ENCODE assay signal across 9 cellular contexts in the genomic region with DNA sequence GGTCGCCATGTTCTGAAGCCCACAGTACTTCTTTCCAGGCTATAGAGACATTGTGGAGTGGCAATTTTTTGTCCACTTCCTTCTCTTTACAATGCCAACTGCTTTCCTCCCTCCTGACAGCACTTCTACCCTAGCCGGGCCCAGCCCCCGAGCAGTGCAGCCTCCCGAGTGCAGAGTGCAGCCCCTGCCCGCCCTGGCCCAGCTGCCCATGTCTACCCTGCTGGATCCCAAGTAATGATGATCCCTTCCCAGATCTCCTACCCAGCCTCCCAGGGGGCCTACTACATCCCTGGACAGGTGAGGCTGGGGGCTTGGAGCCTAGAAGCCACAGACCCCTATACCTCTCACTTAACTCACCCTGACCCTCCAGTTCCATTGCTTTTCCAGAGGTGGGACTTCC. TPM values are rescaled to one million over a fixed set of nuclear protein-coding genes. Genes with fewer than 3 reads are reported as not detected.
DNase-seq lines count a peak whose midpoint lies in the region; ATAC-seq and TF ChIP-seq lines count a peak whose summit lies in the region.
"Had no signal": no experiment of that assay in that cellular context is flagged by ENCODE, and none has a peak within 500 bp of the region (broad histone marks: within the 10 kb centered on the region; RNA-seq: fewer than 3 reads in every experiment).

No MANE protein-coding gene starts in this region.

- ATAC-seq in activated CD4-positive, alpha-beta T cell treated with anti-CD3 and anti-CD28 coated beads for 36 hours: no peak
- ATAC-seq in activated CD8-positive, alpha-beta T cell treated with anti-CD3 and anti-CD28 coated beads for 36 hours: no peak
- no peak for ATAC-seq in stimulated activated naive CD8-positive, alpha-beta T cell treated with anti-CD3 and anti-CD28 coated beads, Interleukin-15, amount 100 ng/mL, for 72 hours
- ATAC-seq in HG03457 (IDR thresholded peaks at IDR 0.05; ENCODE audit: unreplicated experiment): no peak

- peak overlapping the region; percentile 35 for H3K27ac Mint-ChIP-seq in activated CD4-positive, alpha-beta T cell treated with anti-CD3 and anti-CD28 coated beads for 36 hours
- peak overlapping the region; percentile 92 for H3K27ac Mint-ChIP-seq in activated CD8-positive, alpha-beta T cell treated with anti-CD3 and anti-CD28 coated beads for 36 hours
- H3K27ac Mint-ChIP-seq in stimulated activated naive CD8-positive, alpha-beta T cell treated with anti-CD3 and anti-CD28 coated beads, Interleukin-15, amount 100 ng/mL, for 72 hours: peak overlapping the region; percentile 24 to 86

- CTCF ChIA-PET in activated CD4-positive, alpha-beta T cell treated with anti-CD3 and anti-CD28 coated beads for 36 hours (lab: Charles Lee): no interaction called here
- CTCF ChIA-PET in activated CD8-positive, alpha-beta T cell treated with anti-CD3 and anti-CD28 coated beads for 36 hours (lab: Charles Lee): no interaction called here

- H3K4me1 Mint-ChIP-seq in activated CD4-positive, alpha-beta T cell treated with anti-CD3 and anti-CD28 coated beads for 36 hours: peaks cover 39% of the 10 kb centered on the region
- H3K4me1 Mint-ChIP-seq in activated CD8-positive, alpha-beta T cell treated with anti-CD3 and anti-CD28 coated beads for 36 hours (ENCODE audit: low read depth): peaks cover 36% of the 10 kb centered on the region
- H3K4me1 Mint-ChIP-seq in stimulated activated naive CD8-positive, alpha-beta T cell treated with anti-CD3 and anti-CD28 coated beads, Interleukin-15, amount 100 ng/mL, for 72 hours: peaks cover 51% of the 10 kb centered on the region

- no peak for TF ChIP-seq CTCF in activated CD8-positive, alpha-beta T cell treated with anti-CD3 and anti-CD28 coated beads for 36 hours (IDR thresholded peaks at IDR 0.05)
- TF ChIP-seq CTCF in foreskin fibroblast (IDR thresholded peaks at IDR 0.05; ENCODE audit: low read depth, low read length): no peak

- no peaks in the 10 kb centered on the region for H3K27me3 Mint-ChIP-seq in activated CD4-positive, alpha-beta T cell treated with anti-CD3 and anti-CD28 coated beads for 36 hours
- no peaks in the 10 kb centered on the region for H3K27me3 Mint-ChIP-seq in activated CD8-positive, alpha-beta T cell treated with anti-CD3 and anti-CD28 coated beads for 36 hours
- H3K27me3 Mint-ChIP-seq in stimulated activated naive CD8-positive, alpha-beta T cell treated with anti-CD3 and anti-CD28 coated beads, Interleukin-15, amount 100 ng/mL, for 72 hours: no peaks in the 10 kb centered on the region

- no peaks in the 10 kb centered on the region for H3K9me3 Mint-ChIP-seq in activated CD4-positive, alpha-beta T cell treated with anti-CD3 and anti-CD28 coated beads for 36 hours (ENCODE audit: low read depth)
- H3K9me3 Mint-ChIP-seq in activated CD8-positive, alpha-beta T cell treated with anti-CD3 and anti-CD28 coated beads for 36 hours: no peaks in the 10 kb centered on the region
- no peaks in the 10 kb centered on the region for H3K9me3 Mint-ChIP-seq in stimulated activated naive CD8-positive, alpha-beta T cell treated with anti-CD3 and anti-CD28 coated beads, Interleukin-15, amount 100 ng/mL, for 72 hours

- peak overlapping the region; percentile 84 for H3K4me3 Mint-ChIP-seq in activated CD4-positive, alpha-beta T cell treated with anti-CD3 and anti-CD28 coated beads for 36 hours
- H3K4me3 Mint-ChIP-seq in activated CD8-positive, alpha-beta T cell treated with anti-CD3 and anti-CD28 coated beads for 36 hours: peak overlapping the region; percentile 85
- peak overlapping the region; percentile 55 to 78 for H3K4me3 Mint-ChIP-seq in stimulated activated naive CD8-positive, alpha-beta T cell treated with anti-CD3 and anti-CD28 coated beads, Interleukin-15, amount 100 ng/mL, for 72 hours

- peaks cover 49% of the 10 kb centered on the region for H3K36me3 Mint-ChIP-seq in activated CD4-positive, alpha-beta T cell treated with anti-CD3 and anti-CD28 coated beads for 36 hours (ENCODE audit: low read depth)
- peaks cover 51% of the 10 kb centered on the region for H3K36me3 Mint-ChIP-seq in activated CD8-positive, alpha-beta T cell treated with anti-CD3 and anti-CD28 coated beads for 36 hours (ENCODE audit: low read depth)

- peak overlapping the region; percentile 70 to 98 for H3K4me3 ChIP-seq in foreskin fibroblast (ENCODE audit: low read depth in 1 of 2, low read length in 2 of 2)

- POLR2A ChIA-PET in activated CD4-positive, alpha-beta T cell treated with anti-CD3 and anti-CD28 coated beads for 36 hours (lab: Charles Lee): no interaction called here
- POLR2A ChIA-PET in activated CD8-positive, alpha-beta T cell treated with anti-CD3 and anti-CD28 coated beads for 36 hours (lab: Charles Lee): interaction anchor here (1.7 to 5.6 kb wide), 5 partner anchors 11 to 45 kb away, joined by 4 to 45 read pairs (median 13); partner anchors contain the start of genes CLCN2, FAM131A and POLR2H

- intact Hi-C loops in activated CD4-positive, alpha-beta T cell treated with anti-CD3 and anti-CD28 coated beads for 36 hours (cut with DNase I, micrococcal nuclease): loop anchor here (5.0 kb wide), 2 partner anchors 145 to 680 kb away; partner anchors contain the start of genes AP2M1 (in 1 of the 2) and KLHL24 (in 1 of the 2)
- intact Hi-C loops in activated CD8-positive, alpha-beta T cell treated with anti-CD3 and anti-CD28 coated beads for 36 hours (cut with micrococcal nuclease): loop anchor here (2.0 kb wide), 1 partner anchor 18 kb away; no protein-coding TSS in a partner anchor

- DNase-seq in activated CD4-positive, alpha-beta T cell treated with anti-CD3 and anti-CD28 coated beads for 36 hours: no peak
- DNase-seq in activated CD4-positive, alpha-beta T cell treated with anti-CD3 and anti-CD28 coated beads for 1 hour: no peak
- no peak for DNase-seq in activated CD8-positive, alpha-beta T cell treated with anti-CD3 and anti-CD28 coated beads for 36 hours
- DNase-seq in foreskin fibroblast: no peak
- no peak for DNase-seq in stimulated activated naive CD8-positive, alpha-beta T cell treated with anti-CD3 and anti-CD28 coated beads, Interleukin-15, amount 100 ng/mL, for 72 hours
- DNase-seq in glomerular visceral epithelial cell (ENCODE audit: extremely low spot score): no peak
- DNase-seq in DMS 273 treated with DMSO at 0.1 percent for 48 hours (lab: John Stamatoyannopoulos, UW): no peak

RNA-seq across cellular contexts. Expression of gene EIF4G1, which starts 2.8 kb away (rescaled TPM):
- total RNA-seq in activated CD4-positive, alpha-beta T cell treated with anti-CD3 and anti-CD28 coated beads for 36 hours: 100 to 1,000 TPM; 479 to 556 TPM
- 100 to 1,000 TPM; 429 to 437 TPM for total RNA-seq in activated CD8-positive, alpha-beta T cell treated with anti-CD3 and anti-CD28 coated beads for 36 hours

RNA-seq across cellular contexts. Expression of gene PSMD2, which starts 18.2 kb away (rescaled TPM):
- 100 to 1,000 TPM; 207 to 236 TPM for total RNA-seq in activated CD4-positive, alpha-beta T cell treated with anti-CD3 and anti-CD28 coated beads for 36 hours
- total RNA-seq in activated CD8-positive, alpha-beta T cell treated with anti-CD3 and anti-CD28 coated beads for 36 hours: 100 to 1,000 TPM; 220 to 221 TPM

RNA-seq across cellular contexts. Expression of gene FAM131A, which starts 20.2 kb away (rescaled TPM):
- 1 to 10 TPM; 3.7 to 4.5 TPM for total RNA-seq in activated CD4-positive, alpha-beta T cell treated with anti-CD3 and anti-CD28 coated beads for 36 hours
- total RNA-seq in activated CD8-positive, alpha-beta T cell treated with anti-CD3 and anti-CD28 coated beads for 36 hours: 1 to 10 TPM; 4.0 to 5.5 TPM

RNA-seq across cellular contexts. Expression of gene ECE2, which starts 41.4 kb away (rescaled TPM):
- total RNA-seq in activated CD4-positive, alpha-beta T cell treated with anti-CD3 and anti-CD28 coated beads for 36 hours: not detected
- total RNA-seq in activated CD8-positive, alpha-beta T cell treated with anti-CD3 and anti-CD28 coated beads for 36 hours: not detected
- total RNA-seq: NCI-H460 had no signal

RNA-seq across cellular contexts. Expression of gene CLCN2, which starts 44.2 kb away (rescaled TPM):
- 1 to 10 TPM; 4.6 to 4.7 TPM for total RNA-seq in activated CD4-positive, alpha-beta T cell treated with anti-CD3 and anti-CD28 coated beads for 36 hours
- total RNA-seq in activated CD8-positive, alpha-beta T cell treated with anti-CD3 and anti-CD28 coated beads for 36 hours: 1 to 10 TPM; 4.0 to 4.2 TPM

Comparison
In these comparisons a context has a peak if more than half of its experiments do, and no peak if none do; other contexts are left out.
1. H3K27ac Mint-ChIP-seq: peak in every context shown above with its lines; median percentile 92 in activated CD8-positive, alpha-beta T cell treated with anti-CD3 and anti-CD28 coated beads for 36 hours; 55 in stimulated activated naive CD8-positive, alpha-beta T cell treated with anti-CD3 and anti-CD28 coated beads, Interleukin-15, amount 100 ng/mL, for 72 hours; 35 in activated CD4-positive, alpha-beta T cell treated with anti-CD3 and anti-CD28 coated beads for 36 hours.